33 cellular contexts compared by ENCODE assay signal in genomic region chr1:87603636-87604035, GRCh38.
"Had no signal": no experiment of that assay in that cellular context is flagged by ENCODE, and none has a peak within 500 bp of the region (broad histone marks: within the 10 kb centered on the region; RNA-seq: fewer than 3 reads in every experiment).

No MANE protein-coding gene starts in this region.

- DNase-seq: activated B cell treated with CpG ODN at 0.5 μM for 24 hours; activated CD4-positive, alpha-beta memory T cell treated with anti-CD3 and anti-CD28 coated beads, Interleukin-2, amount 10 ng/mL, durations not matched to agents 7 days and 5 days; activated CD4-positive, alpha-beta T cell treated with anti-CD3 and anti-CD28 coated beads for 48 hours; activated CD4-positive, CD25-positive, alpha-beta regulatory T cell treated with anti-CD3 and anti-CD28 coated beads, Interleukin-2, amount 50 U/mL, for 72 hours; activated CD8-positive, alpha-beta memory T cell treated with anti-CD3 and anti-CD28 coated beads for 24 hours; activated CD8-positive, alpha-beta memory T cell treated with anti-CD3 and anti-CD28 coated beads, Interleukin-2, amount 10 ng/mL, durations not matched to agents 7 days and 5 days; activated CD8-positive, alpha-beta memory T cell treated with anti-CD3 and anti-CD28 coated beads, Interleukin-2, amount 50 U/mL, for 48 hours; activated effector memory CD4-positive, alpha-beta T cell treated with Interleukin-2 at 50 U/mL for 16 hours; activated naive CD4-positive, alpha-beta T cell treated with anti-CD3 and anti-CD28 coated beads, Interleukin-2, amount 10 ng/mL, durations not matched to agents 7 days and 5 days; activated naive CD8-positive, alpha-beta T cell treated with anti-CD3 and anti-CD28 coated beads, Interleukin-2, amount 50 U/mL, for 24 hours; activated T-cell treated with anti-CD3 and anti-CD28 coated beads, Interleukin-2, amount 50 U/mL, for 48 hours; amniotic stem cell; aorta; brain microvascular endothelial cell; Karpas-422; KBM-7; NCI-H1105; NCI-H1417 treated with DMSO at 0.1 percent for 48 hours; NCI-H187 treated with DMSO at 0.1 percent for 48 hours; NCI-H2081; NCI-H446; NCI-H510A treated with DMSO at 0.1 percent for 48 hours; NCI-H526 treated with DMSO at 0.1 percent for 48 hours; NCI-H774; Peyer's patch; RPMI8226; SHP77 treated with DMSO at 0.1 percent for 48 hours; T-cell; T-helper 17 cell; T-helper 9 cell had no signal

- ATAC-seq: activated CD8-positive, alpha-beta memory T cell treated with anti-CD3 and anti-CD28 coated beads, Interleukin-2, amount 10 ng/mL, durations not matched to agents 7 days and 5 days; activated naive CD8-positive, alpha-beta T cell treated with anti-CD3 and anti-CD28 coated beads, Interleukin-2, amount 50 U/mL, for 24 hours; SK-N-SH treated with all-trans-retinoic acid at 6 μM for 48 hours; T-cell; T-helper 17 cell had no signal

- H3K9me3 ChIP-seq: Peyer's patch, SJSA1 had no signal

- H3K4me1 ChIP-seq: Peyer's patch, SJSA1 had no signal

- H3K36me3 ChIP-seq: brain microvascular endothelial cell, Peyer's patch, SJSA1 had no signal

- H3K4me3 ChIP-seq: Peyer's patch, SJSA1 had no signal

- H3K27me3 ChIP-seq: brain microvascular endothelial cell, Peyer's patch, SJSA1 had no signal

- H3K27ac ChIP-seq: brain microvascular endothelial cell, Peyer's patch, SJSA1, VCaP had no signal
